ENCODE assay signal across 13 cellular contexts in the genomic region with DNA sequence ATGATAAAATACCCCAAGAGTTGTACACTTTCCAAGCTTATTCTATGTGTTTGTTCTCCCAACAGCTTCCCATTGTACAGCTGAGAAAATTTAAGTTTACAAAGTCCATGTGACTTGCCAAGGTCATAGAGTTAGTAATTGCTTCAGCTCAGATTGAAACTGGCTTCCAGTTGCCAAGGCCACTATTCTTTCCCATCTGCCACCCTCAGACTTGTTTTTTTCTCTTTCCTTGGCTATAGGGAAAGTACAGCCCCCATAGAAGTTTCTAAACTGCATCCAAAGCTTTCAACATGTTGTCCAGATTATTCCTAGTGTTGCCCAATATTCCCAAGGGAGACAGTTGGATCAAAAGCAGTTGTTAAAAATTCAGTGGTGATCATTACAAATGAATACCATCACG. TPM values are rescaled to one million over a fixed set of nuclear protein-coding genes. Genes with fewer than 3 reads are reported as not detected.
A peak's percentile ranks its signal among the peaks of the same experiment; 100 is the strongest.
DNase-seq lines count a peak whose midpoint lies in the region; ATAC-seq and TF ChIP-seq lines count a peak whose summit lies in the region.
"Had no signal": no experiment of that assay in that cellular context is flagged by ENCODE, and none has a peak within 500 bp of the region (broad histone marks: within the 10 kb centered on the region; RNA-seq: fewer than 3 reads in every experiment).

No MANE protein-coding gene starts in this region.

- no peak for TF ChIP-seq POLR2A in sigmoid colon (IDR thresholded peaks at IDR 0.05)
- no peak for TF ChIP-seq POLR2A in body of pancreas (IDR thresholded peaks at IDR 0.05)

- no peaks in the 10 kb centered on the region for H3K27me3 Mint-ChIP-seq in T-helper 1 cell treated with Interleukin-12 subunit alpha and Interleukin-12 subunit beta and Interleukin-4 antibody, amounts not matched to agents 30 μg/mL and 1 μg/mL, for 36 hours (ENCODE audit: low read depth)

- peaks cover 50% of the 10 kb centered on the region for H3K36me3 Mint-ChIP-seq in T-helper 1 cell treated with Interleukin-12 subunit alpha and Interleukin-12 subunit beta and Interleukin-4 antibody, amounts not matched to agents 30 μg/mL and 1 μg/mL, for 36 hours (ENCODE audit: low read depth)

- DNase-seq in T-helper 1 cell (no peak), SK-MEL-5 (ENCODE audit: low read depth, low spot score) (peak; percentile 8), fibroblast of gingiva (ENCODE audit: low read depth) (peak; percentile 92), sigmoid colon (no peak), body of pancreas (no peak), inferior parietal cortex (ENCODE audit: extremely low spot score) (no peak)
- DNase-seq: GOT3, hippocampal formation, KBM-7 had no signal

- H3K4me1 Mint-ChIP-seq in T-helper 1 cell treated with Interleukin-12 subunit alpha and Interleukin-12 subunit beta and Interleukin-4 antibody, amounts not matched to agents 30 μg/mL and 1 μg/mL, for 36 hours (ENCODE audit: low read depth): peaks cover 43% of the 10 kb centered on the region

- H3K27me3 ChIP-seq in sigmoid colon: no peaks in the 10 kb centered on the region
- H3K27me3 ChIP-seq in body of pancreas: no peaks in the 10 kb centered on the region

- H3K4me1 ChIP-seq in sigmoid colon: peaks cover 0 to 12% (median 9%) of the 10 kb centered on the region in 4 donors
- peaks cover 15% of the 10 kb centered on the region for H3K4me1 ChIP-seq in body of pancreas

- H3K4me3 ChIP-seq in sigmoid colon: no peak overlapping the region
- no peak overlapping the region for H3K4me3 ChIP-seq in body of pancreas

- no peaks in the 10 kb centered on the region for H3K9me3 ChIP-seq in sigmoid colon
- no peaks in the 10 kb centered on the region for H3K9me3 ChIP-seq in body of pancreas

- 52 to 72% methylated on average over 1 of the region's 1 CpG for WGBS in sigmoid colon, 2 donors
- 64% methylated on average over 1 of the region's 1 CpG for WGBS in body of pancreas, 2 donors

- H3K9me3 Mint-ChIP-seq in T-helper 1 cell treated with Interleukin-12 subunit alpha and Interleukin-12 subunit beta and Interleukin-4 antibody, amounts not matched to agents 30 μg/mL and 1 μg/mL, for 36 hours: peaks cover 24% of the 10 kb centered on the region

- H3K27ac ChIP-seq in sigmoid colon (peak overlapping the region in 3 of 4 donors; percentile 29 to 48 (median 46)), body of pancreas (peak overlapping the region in 2 of 4 donors; percentile 21 to 39)

- intact Hi-C loops in sigmoid colon (cut with DNase I) (no loop called here), body of pancreas (cut with DNase I) (no loop called here)

- H3K27ac Mint-ChIP-seq in T-helper 1 cell treated with Interleukin-12 subunit alpha and Interleukin-12 subunit beta and Interleukin-4 antibody, amounts not matched to agents 30 μg/mL and 1 μg/mL, for 36 hours: peak overlapping the region; percentile 91

- no peak overlapping the region for H3K4me3 Mint-ChIP-seq in T-helper 1 cell treated with Interleukin-12 subunit alpha and Interleukin-12 subunit beta and Interleukin-4 antibody, amounts not matched to agents 30 μg/mL and 1 μg/mL, for 36 hours

- no peak for TF ChIP-seq CTCF in sigmoid colon (IDR thresholded peaks at IDR 0.05)
- no peak for TF ChIP-seq CTCF in body of pancreas (IDR thresholded peaks at IDR 0.05)

- in situ Hi-C loops in SK-MEL-5 (cut with HindIII; ENCODE audit: low pct_unique_long_range_greater_than_20kb, low sequenced_read_pairs): no loop called here

- ATAC-seq in body of pancreas: no peak
- no peak for ATAC-seq in HG02588 (IDR thresholded peaks at IDR 0.05; ENCODE audit: unreplicated experiment)

- H3K36me3 ChIP-seq in sigmoid colon (no peaks in the 10 kb centered on the region), body of pancreas (replicated peaks in 1 of 2; ENCODE audit: insufficient read depth in 1 of 2, low read depth in 2 of 2) (no peaks in the 10 kb centered on the region)

- TF ChIP-seq EP300 in sigmoid colon (IDR thresholded peaks at IDR 0.05): no peak

RNA-seq across cellular contexts. Expression of a gene that starts 34.8 kb away (rescaled TPM):
- total RNA-seq in SK-MEL-5 (2014; rRNA removed; shearing (Covaris generic)): not detected in 2 replicates
- polyA plus RNA-seq in SK-MEL-5 (2015; cell fraction: cytosol; rRNA removed): not detected in 2 replicates
- polyA plus RNA-seq in SK-MEL-5 (2015; cell fraction: nucleus; rRNA removed): 0.41 TPM in 1 of 2 replicates, not detected in the other
- total RNA-seq in sigmoid colon (1 to 10 TPM; 1.4 to 3.0 (median 1.9) TPM), body of pancreas (1 to 10 TPM in 1 of 2 donors, not detected in 1; 1.0 TPM)
- 10 to 100 TPM in 1 of 3 donors, 1 to 10 TPM in 1, under 1 TPM in 1; 0.60 to 11.7 (median 1.4) TPM for polyA plus RNA-seq in sigmoid colon
- total RNA-seq: A172, RPMI7951 had no signal

Comparison
In these comparisons a context has a peak if more than half of its experiments do, and no peak if none do; other contexts are left out.
1. DNase-seq: peak in SK-MEL-5 (single experiment) and fibroblast of gingiva (single experiment); none in T-helper 1 cell (0 of 5), sigmoid colon (single experiment), body of pancreas (0 of 4) and inferior parietal cortex (single experiment).